In the genomic region with DNA sequence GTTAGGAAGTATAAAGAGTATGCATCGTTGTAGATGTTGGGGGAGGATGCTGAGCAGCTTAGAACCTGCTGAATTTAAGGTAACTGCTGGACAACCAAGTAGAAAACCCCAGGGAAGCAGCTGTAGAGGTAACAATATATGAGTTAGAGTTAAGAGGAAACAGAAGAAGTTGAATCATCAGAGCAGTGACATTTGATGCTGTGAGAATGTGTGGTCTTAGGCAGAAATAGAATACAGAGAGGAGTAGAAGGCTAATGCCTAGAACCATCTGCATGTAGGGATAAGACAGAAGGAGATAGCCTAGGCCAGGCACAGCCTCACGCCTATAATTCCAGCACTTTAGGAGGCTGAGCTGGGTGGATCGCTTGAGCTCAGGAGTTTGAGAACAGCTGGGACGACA, we compare ENCODE assay signal across 26 cellular contexts. TPM values are rescaled to one million over a fixed set of nuclear protein-coding genes. Genes with fewer than 3 reads are reported as not detected.
A peak's percentile ranks its signal among the peaks of the same experiment; 100 is the strongest.
DNase-seq lines count a peak whose midpoint lies in the region; ATAC-seq and TF ChIP-seq lines count a peak whose summit lies in the region.
"Had no signal": no experiment of that assay in that cellular context is flagged by ENCODE, and none has a peak within 500 bp of the region (broad histone marks: within the 10 kb centered on the region; RNA-seq: fewer than 3 reads in every experiment).

No MANE protein-coding gene starts in this region.

- intact Hi-C loops in activated CD8-positive, alpha-beta T cell treated with anti-CD3 and anti-CD28 coated beads for 36 hours (cut with micrococcal nuclease) = no loop called here
- intact Hi-C loops in gastrocnemius medialis (cut with DNase I; ENCODE audit: low total_unique reads) = no loop called here

- peak overlapping the region; percentile 41 for H3K27ac Mint-ChIP-seq in activated CD8-positive, alpha-beta T cell treated with anti-CD3 and anti-CD28 coated beads for 36 hours
- no peak overlapping the region for H3K27ac Mint-ChIP-seq in activated CD8-positive, alpha-beta T cell treated with anti-CD3 and anti-CD28 coated beads, Interleukin-2, amount 10 ng/mL, durations not matched to agents 7 days and 5 days
- peak overlapping the region; percentile 5 for H3K27ac Mint-ChIP-seq in activated naive CD8-positive, alpha-beta T cell treated with anti-CD3 and anti-CD28 coated beads for 36 hours
- H3K27ac Mint-ChIP-seq in glutamatergic neuron (ENCODE audit: unreplicated experiment) = peak overlapping the region; percentile 12
- H3K27ac Mint-ChIP-seq: T-helper 1 cell treated with Interleukin-12 subunit alpha and Interleukin-12 subunit beta and Interleukin-4 antibody, amounts not matched to agents 30 μg/mL and 1 μg/mL, for 36 hours had no signal

- no peak overlapping the region for H3K4me3 ChIP-seq in gastrocnemius medialis
- H3K4me3 ChIP-seq: ascending aorta, cardiac muscle cell, heart right ventricle, lung, skin epidermis, stomach had no signal

- CTCF ChIA-PET in activated CD8-positive, alpha-beta T cell treated with anti-CD3 and anti-CD28 coated beads for 36 hours (lab: Charles Lee) = interaction anchor here (1.1 kb wide), 1 partner anchor 158 kb away, joined by 3 read pairs; no protein-coding TSS in a partner anchor
- CTCF ChIA-PET in activated CD8-positive, alpha-beta T cell treated with anti-CD3 and anti-CD28 coated beads, Interleukin-2, amount 10 ng/mL, durations not matched to agents 7 days and 5 days (lab: Charles Lee) = interaction anchor here (1.2 kb wide), 1 partner anchor 181 kb away, joined by 5 read pairs; no protein-coding TSS in a partner anchor

- H3K27me3 ChIP-seq in gastrocnemius medialis = no peaks in the 10 kb centered on the region
- H3K27me3 ChIP-seq: ascending aorta, cardiac muscle cell, foreskin keratinocyte, heart right ventricle, stomach had no signal

- no peak for ATAC-seq in activated CD8-positive, alpha-beta T cell treated with anti-CD3 and anti-CD28 coated beads for 36 hours
- no peak for ATAC-seq in activated CD8-positive, alpha-beta T cell treated with anti-CD3 and anti-CD28 coated beads, Interleukin-2, amount 10 ng/mL, durations not matched to agents 7 days and 5 days
- ATAC-seq in gastrocnemius medialis = peak; percentile 70 to 80
- ATAC-seq: foreskin keratinocyte, heart right ventricle had no signal

- H3K27ac ChIP-seq in gastrocnemius medialis = peak overlapping the region in 2 of 4 donors; percentile 9 to 44
- H3K27ac ChIP-seq: ascending aorta, cardiac muscle cell, foreskin keratinocyte, heart right ventricle, skin epidermis, stomach had no signal

- no peaks in the 10 kb centered on the region for H3K27me3 Mint-ChIP-seq in activated CD8-positive, alpha-beta T cell treated with anti-CD3 and anti-CD28 coated beads for 36 hours
- no peaks in the 10 kb centered on the region for H3K27me3 Mint-ChIP-seq in activated CD8-positive, alpha-beta T cell treated with anti-CD3 and anti-CD28 coated beads, Interleukin-2, amount 10 ng/mL, durations not matched to agents 7 days and 5 days (ENCODE audit: low read depth)
- no peaks in the 10 kb centered on the region for H3K27me3 Mint-ChIP-seq in activated naive CD8-positive, alpha-beta T cell treated with anti-CD3 and anti-CD28 coated beads for 36 hours
- H3K27me3 Mint-ChIP-seq in glutamatergic neuron (ENCODE audit: unreplicated experiment) = peaks cover 2% of the 10 kb centered on the region
- H3K27me3 Mint-ChIP-seq: activated naive CD4-positive, alpha-beta T cell treated with anti-CD3 and anti-CD28 coated beads, Interleukin-2, amount 50 U/mL, for 24 hours had no signal

- in situ Hi-C loops in gastrocnemius medialis (cut with MboI; ENCODE audit: low sequenced_read_pairs in 4 of 4) = no loop called here

- H3K9me3 ChIP-seq in gastrocnemius medialis = no peaks in the 10 kb centered on the region

- peaks cover 0 to 11% of the 10 kb centered on the region in 2 donors for H3K4me1 ChIP-seq in gastrocnemius medialis
- H3K4me1 ChIP-seq: ascending aorta, foreskin keratinocyte, heart right ventricle, stomach had no signal

- H3K4me3 Mint-ChIP-seq in activated CD8-positive, alpha-beta T cell treated with anti-CD3 and anti-CD28 coated beads for 36 hours = no peak overlapping the region
- no peak overlapping the region for H3K4me3 Mint-ChIP-seq in activated CD8-positive, alpha-beta T cell treated with anti-CD3 and anti-CD28 coated beads, Interleukin-2, amount 10 ng/mL, durations not matched to agents 7 days and 5 days
- no peak overlapping the region for H3K4me3 Mint-ChIP-seq in activated naive CD8-positive, alpha-beta T cell treated with anti-CD3 and anti-CD28 coated beads for 36 hours
- H3K4me3 Mint-ChIP-seq in glutamatergic neuron (ENCODE audit: unreplicated experiment) = no peak overlapping the region
- H3K4me3 Mint-ChIP-seq: activated naive CD4-positive, alpha-beta T cell treated with anti-CD3 and anti-CD28 coated beads, Interleukin-2, amount 50 U/mL, for 24 hours; CD14-positive monocyte; T-helper 1 cell treated with Interleukin-12 subunit alpha and Interleukin-12 subunit beta and Interleukin-4 antibody, amounts not matched to agents 30 μg/mL and 1 μg/mL, for 36 hours had no signal

- POLR2A ChIA-PET in activated CD8-positive, alpha-beta T cell treated with anti-CD3 and anti-CD28 coated beads for 36 hours (lab: Charles Lee) = no interaction called here
- POLR2A ChIA-PET in activated CD8-positive, alpha-beta T cell treated with anti-CD3 and anti-CD28 coated beads, Interleukin-2, amount 10 ng/mL, durations not matched to agents 7 days and 5 days (lab: Charles Lee) = no interaction called here

- H3K4me1 Mint-ChIP-seq in activated CD8-positive, alpha-beta T cell treated with anti-CD3 and anti-CD28 coated beads for 36 hours (ENCODE audit: low read depth) = peaks cover 6% of the 10 kb centered on the region
- H3K4me1 Mint-ChIP-seq in activated CD8-positive, alpha-beta T cell treated with anti-CD3 and anti-CD28 coated beads, Interleukin-2, amount 10 ng/mL, durations not matched to agents 7 days and 5 days (ENCODE audit: low read depth) = no peaks in the 10 kb centered on the region
- H3K4me1 Mint-ChIP-seq in activated naive CD8-positive, alpha-beta T cell treated with anti-CD3 and anti-CD28 coated beads for 36 hours = no peaks in the 10 kb centered on the region
- H3K4me1 Mint-ChIP-seq in glutamatergic neuron (ENCODE audit: low read depth, unreplicated experiment) = no peaks in the 10 kb centered on the region
- H3K4me1 Mint-ChIP-seq: CD14-positive monocyte had no signal

- no peak for DNase-seq in activated CD8-positive, alpha-beta T cell treated with anti-CD3 and anti-CD28 coated beads for 36 hours
- DNase-seq in activated CD8-positive, alpha-beta T cell treated with anti-CD3 and anti-CD28 coated beads, Interleukin-2, amount 10 ng/mL, durations not matched to agents 7 days and 5 days = no peak
- no peak for DNase-seq in activated naive CD8-positive, alpha-beta T cell treated with anti-CD3 and anti-CD28 coated beads for 36 hours
- DNase-seq in glutamatergic neuron = no peak
- DNase-seq in gastrocnemius medialis = no peak
- DNase-seq in RPMI8226 = no peak
- no peak for DNase-seq in NCI-H526 (lab: John Stamatoyannopoulos, UW)
- DNase-seq in GF-D8 (lab: John Stamatoyannopoulos, UW) = no peak
- DNase-seq: activated CD4-positive, alpha-beta T cell treated with anti-CD3 and anti-CD28 coated beads, Interleukin-2, amount 50 U/mL, for 4 hours; activated CD8-positive, alpha-beta memory T cell treated with anti-CD3 and anti-CD28 coated beads, Interleukin-2, amount 50 U/mL, for 4 hours; cortex of kidney; foreskin keratinocyte; HCEC 1CT; heart right ventricle; MV-4-11; NCI-H1436; NCI-H2081; NCI-H226; stomach had no signal

- TF ChIP-seq CTCF in activated CD8-positive, alpha-beta T cell treated with anti-CD3 and anti-CD28 coated beads for 36 hours (IDR thresholded peaks at IDR 0.05) = no peak
- no peak for TF ChIP-seq CTCF in glutamatergic neuron (IDR thresholded peaks at IDR 0.05; ENCODE audit: partially characterized antibody, unreplicated experiment)
- TF ChIP-seq CTCF in gastrocnemius medialis (IDR thresholded peaks at IDR 0.05 in 4 of 5, conservative IDR thresholded peaks at IDR 0.05 in 1 of 5) = no peak

- peaks cover 0 to 64% of the 10 kb centered on the region in 2 donors for H3K36me3 ChIP-seq in gastrocnemius medialis

- peaks cover 6% of the 10 kb centered on the region for H3K9me3 Mint-ChIP-seq in activated CD8-positive, alpha-beta T cell treated with anti-CD3 and anti-CD28 coated beads for 36 hours
- peaks cover 1% of the 10 kb centered on the region for H3K9me3 Mint-ChIP-seq in activated CD8-positive, alpha-beta T cell treated with anti-CD3 and anti-CD28 coated beads, Interleukin-2, amount 10 ng/mL, durations not matched to agents 7 days and 5 days (ENCODE audit: insufficient read depth)
- peaks cover 10% of the 10 kb centered on the region for H3K9me3 Mint-ChIP-seq in activated naive CD8-positive, alpha-beta T cell treated with anti-CD3 and anti-CD28 coated beads for 36 hours
- peaks cover 3% of the 10 kb centered on the region for H3K9me3 Mint-ChIP-seq in glutamatergic neuron (ENCODE audit: unreplicated experiment)
- H3K9me3 Mint-ChIP-seq: activated naive CD4-positive, alpha-beta T cell treated with anti-CD3 and anti-CD28 coated beads, Interleukin-2, amount 50 U/mL, for 24 hours; T-helper 1 cell treated with Interleukin-12 subunit alpha and Interleukin-12 subunit beta and Interleukin-4 antibody, amounts not matched to agents 30 μg/mL and 1 μg/mL, for 36 hours had no signal

- no peak for TF ChIP-seq POLR2A in gastrocnemius medialis (IDR thresholded peaks at IDR 0.05)

- peaks cover 57% of the 10 kb centered on the region for H3K36me3 Mint-ChIP-seq in activated CD8-positive, alpha-beta T cell treated with anti-CD3 and anti-CD28 coated beads for 36 hours (ENCODE audit: low read depth)
- H3K36me3 Mint-ChIP-seq in activated CD8-positive, alpha-beta T cell treated with anti-CD3 and anti-CD28 coated beads, Interleukin-2, amount 10 ng/mL, durations not matched to agents 7 days and 5 days (ENCODE audit: low read depth) = peaks cover 76% of the 10 kb centered on the region
- H3K36me3 Mint-ChIP-seq in activated naive CD8-positive, alpha-beta T cell treated with anti-CD3 and anti-CD28 coated beads for 36 hours = peaks cover 54% of the 10 kb centered on the region
- H3K36me3 Mint-ChIP-seq in glutamatergic neuron (ENCODE audit: unreplicated experiment) = peaks cover 12% of the 10 kb centered on the region

RNA-seq across cellular contexts. Expression of a gene that starts 22.6 kb away (rescaled TPM):
- 10 to 100 TPM; 66.6 to 70.9 TPM for total RNA-seq in activated CD8-positive, alpha-beta T cell treated with anti-CD3 and anti-CD28 coated beads for 36 hours
- total RNA-seq in activated CD8-positive, alpha-beta T cell treated with anti-CD3 and anti-CD28 coated beads, Interleukin-2, amount 10 ng/mL, durations not matched to agents 7 days and 5 days = 100 to 1,000 TPM in 1 of 2 experiments, 10 to 100 TPM in 1; 91.9 to 103 TPM
- 10 to 100 TPM; 72.0 to 76.9 TPM for total RNA-seq in activated naive CD8-positive, alpha-beta T cell treated with anti-CD3 and anti-CD28 coated beads for 36 hours
- total RNA-seq in glutamatergic neuron (ENCODE audit: unreplicated experiment) = 185 TPM
- total RNA-seq in gastrocnemius medialis = 100 to 1,000 TPM; 115 to 216 (median 142) TPM

Comparison
In these comparisons a context has a peak if more than half of its experiments do, and no peak if none do; other contexts are left out.
1. ATAC-seq: peak in gastrocnemius medialis (2 of 2); none in activated CD8-positive, alpha-beta T cell treated with anti-CD3 and anti-CD28 coated beads for 36 hours (single experiment) and activated CD8-positive, alpha-beta T cell treated with anti-CD3 and anti-CD28 coated beads, Interleukin-2, amount 10 ng/mL, durations not matched to agents 7 days and 5 days (single experiment).